1 cellular context compared by ENCODE assay signal in genomic region chr3:170383567-170383966, GRCh38.
TF ChIP-seq lines count a peak whose summit lies in the region.

No MANE protein-coding gene starts in this region.

TF ChIP-seq in IMR-90, 13 proteins besides CTCF, POLR2A, EP300 and RAD21 (continued from another document):
- TF ChIP-seq CHD1 (IDR thresholded peaks at IDR 0.05; ENCODE audit: low read depth, low read length): no peak
- TF ChIP-seq ELK1 (IDR thresholded peaks at IDR 0.05; ENCODE audit: borderline replicate concordance, low read depth, low read length): no peak
- TF ChIP-seq MAFK (IDR thresholded peaks at IDR 0.05; ENCODE audit: low read depth, low read length): no peak
- no peak for TF ChIP-seq RFX5 (IDR thresholded peaks at IDR 0.05; ENCODE audit: low read depth, low read length)
- TF ChIP-seq BHLHE40 (IDR thresholded peaks at IDR 0.05; ENCODE audit: low read depth, low read length): no peak
- no peak for TF ChIP-seq CEBPB (IDR thresholded peaks at IDR 0.05; ENCODE audit: low read depth, low read length)
- TF ChIP-seq SMC3 (IDR thresholded peaks at IDR 0.05; ENCODE audit: low read depth, low read length): no peak
- no peak for TF ChIP-seq FOS (IDR thresholded peaks at IDR 0.05; ENCODE audit: low read depth, low read length)
- TF ChIP-seq MAZ (IDR thresholded peaks at IDR 0.05; ENCODE audit: borderline replicate concordance, low read depth, low read length): no peak
